21 cellular contexts compared by ENCODE assay signal in genomic region chr13:113888701-113889330, GRCh38. TPM values are rescaled to one million over a fixed set of nuclear protein-coding genes. Genes with fewer than 3 reads are reported as not detected.
DNase-seq lines count a peak whose midpoint lies in the region; ATAC-seq, FAIRE-seq and TF ChIP-seq lines count a peak whose summit lies in the region.
"Had no signal": no experiment of that assay in that cellular context is flagged by ENCODE, and none has a peak within 500 bp of the region (broad histone marks: within the 10 kb centered on the region; RNA-seq: fewer than 3 reads in every experiment).

No MANE protein-coding gene starts in this region.

- no peak for TF ChIP-seq RAD21 in IMR-90 (IDR thresholded peaks at IDR 0.05; ENCODE audit: low read length)

- POLR2A ChIA-PET in IMR-90 (lab: Charles Lee; ENCODE audit: unreplicated experiment) = no interaction called here

- no peak overlapping the region for H3K9ac ChIP-seq in IMR-90 (ENCODE audit: low read depth, low read length)

- no peak overlapping the region for H3K23ac ChIP-seq in IMR-90 (ENCODE audit: low read depth, low read length)

- H3K4ac ChIP-seq in IMR-90 (ENCODE audit: low read depth, low read length) = 0 out of 2 replicates have a peak overlapping the region, but pooled peaks have one; percentile 45

- no CpG with 5 or more reads among the region's 4 CpGs for WGBS in IMR-90 (ENCODE audit: extremely low coverage in 2 of 2, insufficient read length in 1 of 2), 2 experiments

- no peaks in the 10 kb centered on the region for H3K4me1 Mint-ChIP-seq in osteocyte (ENCODE audit: unreplicated experiment)
- H3K4me1 Mint-ChIP-seq: IgD-negative memory B cell had no signal

- peak overlapping the region; percentile 2; the same call in 1 of the 2 replicates for H4K5ac ChIP-seq in IMR-90 (ENCODE audit: low read depth, low read length)

- no peaks in the 10 kb centered on the region for H3K9me3 ChIP-seq in IMR-90 (ENCODE audit: control insufficient read depth, insufficient read depth, low read length)

- H3K27me3 ChIP-seq in IMR-90 (ENCODE audit: control insufficient read depth, insufficient read depth, low read length) (no peaks in the 10 kb centered on the region), bronchial epithelial cell (ENCODE audit: control insufficient read depth, insufficient read depth, low read length) (no peaks in the 10 kb centered on the region)

- H2AFZ ChIP-seq in IMR-90 (replicated peaks; ENCODE audit: low read length, poor library complexity) = no peak overlapping the region

- H2AK9ac ChIP-seq in IMR-90 (replicated peaks; ENCODE audit: low read depth, low read length, poor library complexity) = no peak overlapping the region

- H3K36me3 ChIP-seq in IMR-90 (ENCODE audit: control insufficient read depth, insufficient read depth, low read length) (no peaks in the 10 kb centered on the region), bronchial epithelial cell (ENCODE audit: control insufficient read depth, insufficient read depth, low read length) (no peaks in the 10 kb centered on the region)

- peak overlapping the region; percentile 86 for H2AK5ac ChIP-seq in IMR-90 (ENCODE audit: low read depth, low read length)

- no peak for TF ChIP-seq CTCF in AG10803 (conservative IDR thresholded peaks at IDR 0.05; ENCODE audit: low read length)
- no peak for TF ChIP-seq CTCF in IMR-90 (conservative IDR thresholded peaks at IDR 0.05; ENCODE audit: low read depth, low read length)
- TF ChIP-seq CTCF in bronchial epithelial cell (IDR thresholded peaks at IDR 0.05; ENCODE audit: insufficient read depth, low read length, severe bottlenecking) = no peak
- TF ChIP-seq CTCF in osteocyte (IDR thresholded peaks at IDR 0.05) = no peak

- CTCF ChIA-PET in IMR-90 (lab: Yijun Ruan, JAX) = interaction anchor here (1.2 kb wide), 1 partner anchor 10 kb away, joined by 3 read pairs; no protein-coding TSS in a partner anchor

- H4K8ac ChIP-seq in IMR-90 (ENCODE audit: low read depth in 2 of 2, low read length in 2 of 2) = no peak overlapping the region; a peak in 1 of 4 replicates

- H3K9me3 Mint-ChIP-seq in osteocyte (ENCODE audit: unreplicated experiment) = peaks cover 27% of the 10 kb centered on the region

- peak overlapping the region; percentile 46; the same call in 1 of the 2 replicates for H3K18ac ChIP-seq in IMR-90 (ENCODE audit: low read depth, low read length)

- peak overlapping the region; percentile 46; the same call in 1 of the 2 replicates for H4K91ac ChIP-seq in IMR-90 (ENCODE audit: insufficient read depth, low read depth, low read length)

- DNase-seq in AG10803 (ENCODE audit: low read depth) (peak; percentile 82), IMR-90 (no peak), bronchial epithelial cell (ENCODE audit: low read depth) (no peak), osteocyte (ENCODE audit: extremely low spot score, unreplicated experiment) (peak; percentile 27), dedifferentiated amniotic fluid mesenchymal stem cell (ENCODE audit: extremely low spot score) (no peak), iPS-NIHi11 (ENCODE audit: low spot score) (no peak), GM19238 (ENCODE audit: insufficient read length, low spot score) (no peak)
- DNase-seq: C1 segment of cervical spinal cord, H7, Karpas-422, NCI-H1105, NCI-H1694, NCI-H510A, NCI-H748 treated with DMSO at 0.1 percent for 48 hours, SHP77 had no signal

- H3K27me3 Mint-ChIP-seq in osteocyte (ENCODE audit: unreplicated experiment) = peaks cover 10% of the 10 kb centered on the region

- ATAC-seq in IMR-90 (ENCODE audit: low read depth) = no peak

- 0 out of 2 replicates have a peak, but pooled peaks cover 4% of the 10 kb centered on the region for H3K9me1 ChIP-seq in IMR-90 (ENCODE audit: insufficient read depth, low read length)

- no peak overlapping the region; the same call in 1 of the 2 replicates for H3K14ac ChIP-seq in IMR-90 (replicated peaks; ENCODE audit: low read depth, low read length)

- H3K4me2 ChIP-seq in IMR-90 (ENCODE audit: low read depth, low read length) = no peak overlapping the region

- H3K4me3 ChIP-seq in AG10803 (ENCODE audit: low read length) (no peak overlapping the region), IMR-90 (ENCODE audit: insufficient read depth, low read depth, low read length) (no peak overlapping the region), bronchial epithelial cell (ENCODE audit: low read depth, low read length) (no peak overlapping the region)
- H3K4me3 ChIP-seq: SK-N-MC had no signal

- dilution Hi-C loops in IMR-90 (cut with HindIII; ENCODE audit: low sequenced_read_pairs, unreplicated experiment) = no loop called here

- H3K27ac Mint-ChIP-seq in osteocyte (ENCODE audit: unreplicated experiment) = no peak overlapping the region

- H3K79me1 ChIP-seq in IMR-90 (ENCODE audit: low read depth in 1 of 2, low read length in 2 of 2) = no peaks in the 10 kb centered on the region

- in situ Hi-C loops in IMR-90 (cut with MboI; ENCODE audit: low sequenced_read_pairs) = no loop called here

- no peak for TF ChIP-seq POLR2A in IMR-90 (IDR thresholded peaks at IDR 0.05; ENCODE audit: low read depth, low read length)

- no peak overlapping the region for H3K4me3 Mint-ChIP-seq in osteocyte (ENCODE audit: unreplicated experiment)
- H3K4me3 Mint-ChIP-seq: IgD-negative memory B cell had no signal

- peaks cover 6% of the 10 kb centered on the region for H3K36me3 Mint-ChIP-seq in osteocyte (ENCODE audit: unreplicated experiment)
- H3K36me3 Mint-ChIP-seq: IgD-negative memory B cell had no signal

- no peak overlapping the region for H2BK5ac ChIP-seq in IMR-90 (ENCODE audit: low read depth, low read length, poor library complexity, severe bottlenecking)

- intact Hi-C loops in IMR-90 (cut with micrococcal nuclease) = no loop called here

- peak overlapping the region; percentile 63 for H2BK120ac ChIP-seq in IMR-90 (ENCODE audit: low read depth, low read length)

- peak overlapping the region; percentile 22; the same call in 1 of the 2 replicates for H2BK20ac ChIP-seq in IMR-90 (ENCODE audit: low read depth, low read length)

- no peak overlapping the region for H3K27ac ChIP-seq in IMR-90 (ENCODE audit: insufficient read depth, low read length)
- H3K27ac ChIP-seq: SK-N-MC had no signal

- H2BK15ac ChIP-seq in IMR-90 (ENCODE audit: low read depth, low read length) = peak overlapping the region; percentile 79; the same call in 2 of the 3 replicates

- no peak overlapping the region for H3K56ac ChIP-seq in IMR-90 (ENCODE audit: extremely low read depth, insufficient read depth, low read length)

- BruUV-seq in IMR-90 (replicated peaks; lab: Mats Ljungman, UMichigan) = no TSS peak

- FAIRE-seq in bronchial epithelial cell (lab: Jason Lieb, UNC) = peak; percentile 82
- FAIRE-seq: D721Med, GM12892, GM18507 had no signal

- H3K4me1 ChIP-seq in IMR-90 (ENCODE audit: control insufficient read depth, insufficient read depth, low read length) = peaks cover 14% of the 10 kb centered on the region

- H4K20me1 ChIP-seq in IMR-90 (ENCODE audit: insufficient read depth, low read length) = no peaks in the 10 kb centered on the region

TF ChIP-seq in IMR-90, 13 proteins besides CTCF, POLR2A, EP300 and RAD21:
- no peak for TF ChIP-seq RCOR1 (IDR thresholded peaks at IDR 0.05; ENCODE audit: insufficient replicate concordance, low read length)
- no peak for TF ChIP-seq MAZ (IDR thresholded peaks at IDR 0.05; ENCODE audit: borderline replicate concordance, low read depth, low read length)
- TF ChIP-seq BHLHE40 (IDR thresholded peaks at IDR 0.05; ENCODE audit: low read depth, low read length) = no peak
- TF ChIP-seq RFX5 (IDR thresholded peaks at IDR 0.05; ENCODE audit: low read depth, low read length) = no peak
- no peak for TF ChIP-seq MAFK (IDR thresholded peaks at IDR 0.05; ENCODE audit: low read depth, low read length)
- no peak for TF ChIP-seq CEBPB (IDR thresholded peaks at IDR 0.05; ENCODE audit: low read depth, low read length)
- TF ChIP-seq CHD1 (IDR thresholded peaks at IDR 0.05; ENCODE audit: low read depth, low read length) = no peak
- no peak for TF ChIP-seq MXI1 (IDR thresholded peaks at IDR 0.05; ENCODE audit: borderline replicate concordance, low read depth, low read length)
- no peak for TF ChIP-seq FOS (IDR thresholded peaks at IDR 0.05; ENCODE audit: low read depth, low read length)
- TF ChIP-seq NFE2L2 (IDR thresholded peaks at IDR 0.05; ENCODE audit: low read depth, low read length) = no peak

RNA-seq across cellular contexts. Expression of gene GAS6, which starts 24.9 kb away (rescaled TPM):
- total RNA-seq in IMR-90 (2012; rRNA removed) (212 and 220 TPM in 2 replicates), bronchial epithelial cell (41.3 and 70.0 TPM in 2 replicates), osteocyte (14.8 and 15.0 TPM in 2 replicates)
- 795 and 823 TPM in 2 replicates for polyA plus RNA-seq in IMR-90 (2012; rRNA removed)
- 1,010 and 1,498 TPM in 2 replicates for polyA plus RNA-seq in IMR-90 (2012; cell fraction: cytosol; rRNA removed)
- 1,145 and 2,216 TPM in 2 replicates for polyA plus RNA-seq in IMR-90 (2012; cell fraction: nucleus; rRNA removed; ENCODE audit: low replicate concordance)
- total RNA-seq: OCI-LY7 had no signal

Comparison
In these comparisons a context has a peak if more than half of its experiments do, and no peak if none do; other contexts are left out.
1. DNase-seq: peak in AG10803 (single experiment) and osteocyte (single experiment); none in IMR-90 (single experiment), bronchial epithelial cell (single experiment), dedifferentiated amniotic fluid mesenchymal stem cell (single experiment), iPS-NIHi11 (single experiment) and GM19238 (single experiment).